Comparison of ENCODE assay signal across 8 cellular contexts in the genomic region with DNA sequence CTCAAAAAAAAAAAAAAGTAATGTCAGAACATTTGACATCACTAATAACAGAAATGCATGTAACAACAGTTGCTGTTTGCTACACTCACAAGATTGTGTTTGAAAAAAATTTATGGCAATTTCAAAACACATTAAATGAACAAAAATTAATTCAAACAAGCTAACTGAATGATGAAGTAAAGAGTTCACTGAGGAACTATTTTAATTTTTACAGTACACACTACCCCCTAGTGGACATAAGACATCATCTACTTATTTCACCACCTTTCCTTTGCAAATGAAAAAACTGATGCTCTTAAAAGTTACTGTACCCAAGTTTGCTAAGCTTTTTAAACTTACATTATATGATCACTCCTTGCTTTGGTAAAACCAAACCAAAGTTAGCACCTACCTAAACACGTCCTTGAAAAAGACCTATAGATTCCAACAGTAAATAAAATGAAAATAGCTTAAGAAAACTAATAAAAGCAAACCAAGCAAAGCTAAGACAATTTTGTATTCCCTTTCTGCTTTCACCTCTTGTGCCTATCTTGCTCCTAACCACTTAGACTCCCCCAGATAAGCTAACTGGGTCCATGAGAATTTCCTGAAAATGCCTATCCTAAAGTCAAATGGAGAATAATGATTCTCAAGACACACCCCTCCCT. TPM values are rescaled to one million over a fixed set of nuclear protein-coding genes. Genes with fewer than 3 reads are reported as not detected.
DNase-seq lines count a peak whose midpoint lies in the region; ATAC-seq and TF ChIP-seq lines count a peak whose summit lies in the region.

No MANE protein-coding gene starts in this region.

- H3K79me2 ChIP-seq in KMS-11 (ENCODE audit: insufficient read depth, low read depth) (peaks cover 96% of the 10 kb centered on the region), SU-DHL-6 (ENCODE audit: insufficient read depth, low read length) (peaks cover 99% of the 10 kb centered on the region)

- H3K9ac ChIP-seq in KMS-11 (no peak overlapping the region), SU-DHL-6 (ENCODE audit: low read length) (no peak overlapping the region)

- H4K20me1 ChIP-seq in KMS-11 (ENCODE audit: insufficient read depth), result peaks cover 51% of the 10 kb centered on the region
- H4K20me1 ChIP-seq in SU-DHL-6 (ENCODE audit: low read depth, low read length), result peaks cover 77% of the 10 kb centered on the region

- no peaks in the 10 kb centered on the region for H3K36me3 ChIP-seq in KMS-11 (ENCODE audit: insufficient read depth)
- H3K36me3 ChIP-seq in SU-DHL-6 (ENCODE audit: low read length), result no peaks in the 10 kb centered on the region
- H3K36me3 ChIP-seq in psoas muscle (ENCODE audit: insufficient read depth in 1 of 2, low read depth in 1 of 2), result no peaks in the 10 kb centered on the region

- no peaks in the 10 kb centered on the region for H3K9me3 ChIP-seq in SU-DHL-6 (ENCODE audit: insufficient read depth, low read length)
- no peaks in the 10 kb centered on the region for H3K9me3 ChIP-seq in psoas muscle

- H3K27ac ChIP-seq in KMS-11, result no peak overlapping the region
- peak overlapping the region; percentile 8; the same call in 1 of the 2 replicates for H3K27ac ChIP-seq in SU-DHL-6 (ENCODE audit: low read depth, low read length)
- peak overlapping the region; percentile 76 for H3K27ac ChIP-seq in psoas muscle

- no peak overlapping the region for H2AFZ ChIP-seq in KMS-11 (ENCODE audit: low read depth)
- no peak overlapping the region for H2AFZ ChIP-seq in SU-DHL-6 (ENCODE audit: low read depth, low read length, severe bottlenecking)

- peak; percentile 66 for TF ChIP-seq CTCF in KMS-11 (conservative IDR thresholded peaks at IDR 0.05; ENCODE audit: low read depth, low read length)
- peak; percentile 49 for TF ChIP-seq CTCF in SU-DHL-6 (IDR thresholded peaks at IDR 0.05; ENCODE audit: insufficient read depth, low read length, poor library complexity, severe bottlenecking)
- peak; percentile 75 for TF ChIP-seq CTCF in psoas muscle (IDR thresholded peaks at IDR 0.05)

- H3K4me1 ChIP-seq in KMS-11 (ENCODE audit: low read depth, poor library complexity, severe bottlenecking), result peaks cover 61% of the 10 kb centered on the region
- peaks cover 81% of the 10 kb centered on the region for H3K4me1 ChIP-seq in psoas muscle

- peaks cover 21% of the 10 kb centered on the region; the same call in 1 of the 2 replicates for H3F3A ChIP-seq in SU-DHL-6 (ENCODE audit: insufficient read depth)

- intact Hi-C loops in psoas muscle (cut with DNase I), result loop anchor here (2.0 to 10.0 kb wide), 2 partner anchors 433 to 635 kb away; no protein-coding TSS in a partner anchor

- ATAC-seq in psoas muscle, result peak; percentile 61 to 79 (median 72)
- no peak for ATAC-seq in HG03571 (IDR thresholded peaks at IDR 0.05; ENCODE audit: unreplicated experiment)

- H3K27me3 ChIP-seq in KMS-11 (ENCODE audit: insufficient read depth, low read depth) (no peaks in the 10 kb centered on the region), SU-DHL-6 (ENCODE audit: low read length) (no peaks in the 10 kb centered on the region), psoas muscle (ENCODE audit: insufficient read depth in 3 of 3, low read length in 2 of 3) (no peaks in the 10 kb centered on the region)

- DNase-seq in NCI-H2171 treated with DMSO at 0.1 percent for 48 hours (lab: John Stamatoyannopoulos, UW) (peak; percentile 64), NCI-H2171 (lab: John Stamatoyannopoulos, UW) (no peak), fibroblast of the conjunctiva (ENCODE audit: low read depth) (peak; percentile 50), psoas muscle (no peak), OCI-M2 (lab: John Stamatoyannopoulos, UW; ENCODE audit: unreplicated experiment) (no peak)

- no peaks in the 10 kb centered on the region for H3K9me2 ChIP-seq in SU-DHL-6 (replicated peaks; ENCODE audit: insufficient read depth, low read length)

- WGBS in psoas muscle, 3 donors, result 38 to 52% (median 40%) methylated on average over 1 of the region's 1 CpG

- no peak overlapping the region for H3K4me2 ChIP-seq in KMS-11
- no peak overlapping the region for H3K4me2 ChIP-seq in SU-DHL-6 (ENCODE audit: low read depth, low read length, poor library complexity, severe bottlenecking)

- no peak overlapping the region for H3K4me3 ChIP-seq in KMS-11 (IDR thresholded peaks at IDR 0.05; ENCODE audit: insufficient read depth, low read depth, low read length)
- no peak overlapping the region for H3K4me3 ChIP-seq in SU-DHL-6 (ENCODE audit: insufficient read depth, low read length, poor library complexity, severe bottlenecking)
- peak overlapping the region; percentile 13 for H3K4me3 ChIP-seq in psoas muscle

RNA-seq across cellular contexts. Expression of a gene that starts 22.2 kb away (rescaled TPM):
- 10 to 100 TPM; 70.6 to 97.6 (median 80.0) TPM for total RNA-seq in psoas muscle
- polyA plus RNA-seq in psoas muscle, result 100 to 1,000 TPM in 1 of 3 donors, 10 to 100 TPM in 2; 52.8 to 104 (median 91.4) TPM

RNA-seq across cellular contexts. Expression of a gene that starts 41.8 kb away (rescaled TPM):
- 100 to 1,000 TPM; 187 to 254 (median 211) TPM for total RNA-seq in psoas muscle
- polyA plus RNA-seq in psoas muscle, result 100 to 1,000 TPM in 1 of 3 donors, 10 to 100 TPM in 2; 48.3 to 108 (median 76.1) TPM

RNA-seq across cellular contexts. Expression of a gene that starts 47.8 kb away (rescaled TPM):
- 10 to 100 TPM; 22.7 to 37.3 (median 24.1) TPM for total RNA-seq in psoas muscle
- 10 to 100 TPM; 27.5 to 48.3 (median 38.3) TPM for polyA plus RNA-seq in psoas muscle

Comparison
In these comparisons a context has a peak if more than half of its experiments do, and no peak if none do; other contexts are left out.
1. DNase-seq: peak in NCI-H2171 treated with DMSO at 0.1 percent for 48 hours (single experiment) and fibroblast of the conjunctiva (single experiment); none in NCI-H2171 (single experiment), psoas muscle (0 of 2) and OCI-M2 (single experiment).
2. Peak in every context shown above with its lines, with median percentiles within 50 percentile points of each other: CTCF ChIP-seq.